18 cellular contexts compared by ENCODE assay signal in the genomic region with DNA sequence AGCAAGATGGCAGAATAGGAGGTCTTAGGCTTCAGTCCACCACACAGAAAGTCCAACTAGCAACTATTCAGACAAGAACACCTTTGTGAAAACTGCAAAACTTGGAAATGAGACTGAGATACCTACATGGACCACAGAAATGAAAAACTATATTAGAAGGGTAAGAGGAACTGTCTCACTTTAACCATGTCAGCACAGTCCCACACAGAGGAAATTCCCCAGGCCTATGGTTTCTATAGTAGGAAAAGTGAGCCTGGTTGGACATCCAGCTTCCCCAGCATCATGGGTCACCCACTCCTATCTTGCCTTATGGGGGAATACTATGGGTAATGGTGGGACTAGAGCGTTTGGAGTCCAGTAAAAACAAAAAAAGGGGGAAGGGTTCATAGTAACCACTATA. TPM values are rescaled to one million over a fixed set of nuclear protein-coding genes. Genes with fewer than 3 reads are reported as not detected.
A peak's percentile ranks its signal among the peaks of the same experiment; 100 is the strongest.
DNase-seq lines count a peak whose midpoint lies in the region; ATAC-seq, FAIRE-seq and TF ChIP-seq lines count a peak whose summit lies in the region.
"Had no signal": no experiment of that assay in that cellular context is flagged by ENCODE, and none has a peak within 500 bp of the region (broad histone marks: within the 10 kb centered on the region; RNA-seq: fewer than 3 reads in every experiment).

No MANE protein-coding gene starts in this region.

- no peak overlapping the region for H3K4me3 ChIP-seq in keratinocyte (ENCODE audit: control insufficient read depth in 2 of 3, extremely low read depth in 1 of 3, insufficient read depth in 2 of 3, low read depth in 1 of 3, low read length in 3 of 3)
- H3K4me3 ChIP-seq: BLaER1, PC-9 had no signal

- peak overlapping the region; percentile 44 for H3K27ac ChIP-seq in keratinocyte (ENCODE audit: control insufficient read depth, insufficient read depth, low read length)
- H3K27ac ChIP-seq: BLaER1, KMS-11, PC-9 had no signal

- no peaks in the 10 kb centered on the region for H4K20me1 ChIP-seq in keratinocyte (ENCODE audit: control insufficient read depth, extremely low read depth, insufficient read depth, low read length)
- H4K20me1 ChIP-seq: BLaER1 had no signal

- H3K9me3 Mint-ChIP-seq in stimulated activated naive CD8-positive, alpha-beta T cell treated with anti-CD3 and anti-CD28 coated beads, Interleukin-15, Interleukin-2, amounts not matched to agents 100 ng/mL and 50 ng/mL, for 24 hours: peaks cover 7% of the 10 kb centered on the region
- H3K9me3 Mint-ChIP-seq in activated T-helper 17 cell treated with anti-CD3 and anti-CD28 coated beads, Interleukin-2, amount 50 U/mL, for 72 hours: no peaks in the 10 kb centered on the region

- H3K4me1 ChIP-seq in keratinocyte (ENCODE audit: control insufficient read depth, extremely low read depth, insufficient read depth, low read length): peaks cover 22% of the 10 kb centered on the region
- H3K4me1 ChIP-seq: BLaER1 had no signal

- H3K36me3 Mint-ChIP-seq in stimulated activated naive CD8-positive, alpha-beta T cell treated with anti-CD3 and anti-CD28 coated beads, Interleukin-15, Interleukin-2, amounts not matched to agents 100 ng/mL and 50 ng/mL, for 24 hours (ENCODE audit: low read depth): peaks cover 4% of the 10 kb centered on the region
- no peaks in the 10 kb centered on the region for H3K36me3 Mint-ChIP-seq in activated T-helper 17 cell treated with anti-CD3 and anti-CD28 coated beads, Interleukin-2, amount 50 U/mL, for 72 hours (ENCODE audit: low read depth)

- H2AFZ ChIP-seq in keratinocyte (ENCODE audit: control insufficient read depth, low read length): no peak overlapping the region
- H2AFZ ChIP-seq: PC-9 had no signal

- H3K9me3 ChIP-seq in keratinocyte (ENCODE audit: control insufficient read depth, low read depth, low read length): peaks cover 2% of the 10 kb centered on the region
- H3K9me3 ChIP-seq: BLaER1 had no signal

- DNase-seq in stimulated activated naive CD8-positive, alpha-beta T cell treated with anti-CD3 and anti-CD28 coated beads, Interleukin-15, Interleukin-2, amounts not matched to agents 100 U/mL and 50 U/mL, for 24 hours: no peak
- no peak for DNase-seq in keratinocyte (ENCODE audit: low read depth, low spot score)
- DNase-seq in NCI-H1930 (lab: John Stamatoyannopoulos, UW): no peak
- DNase-seq in GM12891 (ENCODE audit: insufficient read length, low spot score): no peak
- DNase-seq in EL: no peak
- DNase-seq: CD8-positive, alpha-beta memory T cell; DND-41; GF-D8; GOT3; MM.1S; NCI-H1105 treated with DMSO at 0.1 percent for 48 hours; NCI-H187; NCI-H446; PC-9 had no signal

- H3K4me3 Mint-ChIP-seq in stimulated activated naive CD8-positive, alpha-beta T cell treated with anti-CD3 and anti-CD28 coated beads, Interleukin-15, Interleukin-2, amounts not matched to agents 100 ng/mL and 50 ng/mL, for 24 hours: no peak overlapping the region
- H3K4me3 Mint-ChIP-seq in activated T-helper 17 cell treated with anti-CD3 and anti-CD28 coated beads, Interleukin-2, amount 50 U/mL, for 72 hours: peak overlapping the region; percentile 4
- H3K4me3 Mint-ChIP-seq: CD8-positive, alpha-beta memory T cell had no signal

- H3K79me2 ChIP-seq in keratinocyte (ENCODE audit: control insufficient read depth, insufficient read depth, low read length): no peaks in the 10 kb centered on the region

- H3K27me3 ChIP-seq in keratinocyte (ENCODE audit: control insufficient read depth, extremely low read depth, insufficient read depth, low read length): no peaks in the 10 kb centered on the region
- H3K27me3 ChIP-seq: BLaER1 had no signal

- dilution Hi-C loops in keratinocyte (cut with MboI; ENCODE audit: extremely low pct_ligation_motif_present, low sequenced_read_pairs): no loop called here

- FAIRE-seq in keratinocyte (lab: Jason Lieb, UNC) (no peak), GM12891 (lab: Jason Lieb, UNC) (no peak)

- peak overlapping the region; percentile 50 for H3K4me2 ChIP-seq in keratinocyte (ENCODE audit: control insufficient read depth, extremely low read depth, insufficient read depth, low read depth, low read length)
- H3K4me2 ChIP-seq: BLaER1, KMS-11, PC-9 had no signal

- no peak overlapping the region for H3K9ac ChIP-seq in keratinocyte (ENCODE audit: control insufficient read depth, extremely low read depth, insufficient read depth, low read length)
- H3K9ac ChIP-seq: BLaER1, KMS-11 had no signal

- no peaks in the 10 kb centered on the region for H3K36me3 ChIP-seq in keratinocyte (ENCODE audit: control insufficient read depth in 2 of 2, extremely low read depth in 1 of 2, insufficient read depth in 2 of 2, low read length in 2 of 2)
- H3K36me3 ChIP-seq: BLaER1 had no signal

- H3K9me1 ChIP-seq in keratinocyte (ENCODE audit: control insufficient read depth, extremely low read depth, insufficient read depth, low read length): no peaks in the 10 kb centered on the region

- peak overlapping the region; percentile 80 for H3K27ac Mint-ChIP-seq in stimulated activated naive CD8-positive, alpha-beta T cell treated with anti-CD3 and anti-CD28 coated beads, Interleukin-15, Interleukin-2, amounts not matched to agents 100 ng/mL and 50 ng/mL, for 24 hours
- H3K27ac Mint-ChIP-seq in activated T-helper 17 cell treated with anti-CD3 and anti-CD28 coated beads, Interleukin-2, amount 50 U/mL, for 72 hours: peak overlapping the region; percentile 75

- peaks cover 54% of the 10 kb centered on the region for H3K4me1 Mint-ChIP-seq in stimulated activated naive CD8-positive, alpha-beta T cell treated with anti-CD3 and anti-CD28 coated beads, Interleukin-15, Interleukin-2, amounts not matched to agents 100 ng/mL and 50 ng/mL, for 24 hours (ENCODE audit: low read depth)
- peaks cover 15% of the 10 kb centered on the region for H3K4me1 Mint-ChIP-seq in activated T-helper 17 cell treated with anti-CD3 and anti-CD28 coated beads, Interleukin-2, amount 50 U/mL, for 72 hours

- H3K27me3 Mint-ChIP-seq in stimulated activated naive CD8-positive, alpha-beta T cell treated with anti-CD3 and anti-CD28 coated beads, Interleukin-15, Interleukin-2, amounts not matched to agents 100 ng/mL and 50 ng/mL, for 24 hours: peaks cover 11% of the 10 kb centered on the region
- H3K27me3 Mint-ChIP-seq in activated T-helper 17 cell treated with anti-CD3 and anti-CD28 coated beads, Interleukin-2, amount 50 U/mL, for 72 hours: no peaks in the 10 kb centered on the region
- H3K27me3 Mint-ChIP-seq: CD8-positive, alpha-beta memory T cell had no signal

- no peak for ATAC-seq in stimulated activated naive CD8-positive, alpha-beta T cell treated with anti-CD3 and anti-CD28 coated beads, Interleukin-15, Interleukin-2, amounts not matched to agents 100 U/mL and 50 U/mL, for 24 hours
- ATAC-seq in activated T-helper 17 cell treated with anti-CD3 and anti-CD28 coated beads, Interleukin-2, amount 50 U/mL, for 72 hours (replicated peaks): peak; percentile 59

- TF ChIP-seq CTCF in keratinocyte (optimal IDR thresholded peaks at IDR 0.05 in 1 of 3, IDR thresholded peaks at IDR 0.05 in 1 of 3, conservative IDR thresholded peaks at IDR 0.05 in 1 of 3; ENCODE audit: extremely low read depth in 1 of 3, insufficient read depth in 2 of 3, low read length in 3 of 3): no peak

- TF ChIP-seq POLR2A in GM12891 (IDR thresholded peaks at IDR 0.05; ENCODE audit: low read depth, low read length): no peak

TF ChIP-seq in GM12891, 5 proteins besides CTCF, POLR2A, EP300 and RAD21:
- TF ChIP-seq SPI1 (IDR thresholded peaks at IDR 0.05; ENCODE audit: low read depth, low read length) (no peak), TAF1 (IDR thresholded peaks at IDR 0.05; ENCODE audit: low read depth, low read length) (no peak), POLR2AphosphoS5 (IDR thresholded peaks at IDR 0.05; ENCODE audit: low read depth, low read length) (no peak), PAX5 (IDR thresholded peaks at IDR 0.05; ENCODE audit: insufficient read depth, low read length, severe bottlenecking) (no peak), POU2F2 (IDR thresholded peaks at IDR 0.05; ENCODE audit: low read depth, low read length) (no peak)

RNA-seq across cellular contexts. Expression of gene CDK6, which starts 38.8 kb away (rescaled TPM):
- total RNA-seq in activated T-helper 17 cell treated with anti-CD3 and anti-CD28 coated beads, Interleukin-2, amount 50 U/mL, for 72 hours: 100 to 1,000 TPM; 151 to 222 TPM
- 39.1 to 68.6 TPM (median 53.5 TPM) in 3 replicates for polyA plus RNA-seq in keratinocyte
- polyA plus RNA-seq in keratinocyte (2011; ENCODE audit: low read depth): 14.0 TPM
- polyA plus RNA-seq in keratinocyte (2011; cell fraction: cytosol; rRNA removed): 36.9 and 54.9 TPM in 2 replicates
- polyA plus RNA-seq in keratinocyte (2011; cell fraction: nucleus; rRNA removed): 83.0 and 86.9 TPM in 2 replicates
- 16.7 and 45.7 TPM in 2 replicates for polyA plus RNA-seq in keratinocyte (2012; ENCODE audit: low replicate concordance)
- 147 to 201 TPM (median 184 TPM) in 3 replicates for polyA minus RNA-seq in keratinocyte
- 165 TPM for polyA minus RNA-seq in keratinocyte (2011; cell fraction: cytosol; rRNA and poly(A)+ RNA removed)
- polyA minus RNA-seq in keratinocyte (2011; cell fraction: nucleus; rRNA and poly(A)+ RNA removed): 224 and 339 TPM in 2 replicates
- polyA plus RNA-seq in GM12891 (2012; ENCODE audit: low read depth, missing spikeins): 5.2 TPM
